Comparison of ENCODE assay signal across 8 cellular contexts in the genomic region with DNA sequence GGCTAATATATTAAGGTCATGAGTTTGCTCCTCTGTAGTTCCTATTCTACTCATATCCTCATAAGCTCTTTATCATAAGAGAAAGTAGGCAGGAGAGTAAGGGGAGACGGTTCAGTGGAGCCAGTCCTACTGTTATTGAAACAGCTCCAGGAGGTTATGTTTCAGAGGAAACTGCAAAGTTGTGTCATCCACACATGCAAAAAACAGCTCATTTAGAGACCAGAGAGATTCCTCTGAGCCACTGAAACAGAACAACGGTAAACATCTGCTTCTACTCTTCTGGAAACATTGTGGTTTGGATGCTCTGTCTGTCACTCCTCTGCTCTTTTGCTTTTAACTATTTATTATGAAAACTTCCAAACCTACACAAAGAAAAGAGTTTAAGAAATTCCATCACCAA.
DNase-seq lines count a peak whose midpoint lies in the region; ATAC-seq and TF ChIP-seq lines count a peak whose summit lies in the region.

No MANE protein-coding gene starts in this region.

- peaks cover 2% of the 10 kb centered on the region for H3K27me3 Mint-ChIP-seq in activated CD4-positive, alpha-beta memory T cell treated with anti-CD3 and anti-CD28 coated beads for 36 hours
- peaks cover 4% of the 10 kb centered on the region for H3K27me3 Mint-ChIP-seq in activated CD4-positive, alpha-beta memory T cell treated with anti-CD3 and anti-CD28 coated beads, Interleukin-2, amount 10 ng/mL, durations not matched to agents 7 days and 5 days
- H3K27me3 Mint-ChIP-seq in nephron (ENCODE audit: low read depth), result peaks cover 17% of the 10 kb centered on the region

- no peaks in the 10 kb centered on the region for H3K4me1 ChIP-seq in body of pancreas

- H3K9ac ChIP-seq in SK-N-MC (ENCODE audit: insufficient read length), result no peak overlapping the region

- DNase-seq in activated CD4-positive, alpha-beta memory T cell treated with anti-CD3 and anti-CD28 coated beads for 36 hours, result peak; percentile 42
- DNase-seq in activated CD4-positive, alpha-beta memory T cell treated with anti-CD3 and anti-CD28 coated beads, Interleukin-2, amount 10 ng/mL, durations not matched to agents 7 days and 5 days, result no peak
- DNase-seq in SK-N-MC (ENCODE audit: low read depth, low spot score) (peak; percentile 22), cortex of kidney (lab: John Stamatoyannopoulos, UW) (no peak), G401 (ENCODE audit: low spot score) (no peak), body of pancreas (no peak)

- in situ Hi-C loops in G401 (cut with HindIII; ENCODE audit: low sequenced_read_pairs), result no loop called here

- H3K4me1 Mint-ChIP-seq in activated CD4-positive, alpha-beta memory T cell treated with anti-CD3 and anti-CD28 coated beads for 36 hours (ENCODE audit: low read depth), result peaks cover 18% of the 10 kb centered on the region
- peaks cover 22% of the 10 kb centered on the region for H3K4me1 Mint-ChIP-seq in activated CD4-positive, alpha-beta memory T cell treated with anti-CD3 and anti-CD28 coated beads, Interleukin-2, amount 10 ng/mL, durations not matched to agents 7 days and 5 days
- H3K4me1 Mint-ChIP-seq in nephron, result peaks cover 33% of the 10 kb centered on the region

- TF ChIP-seq POLR2A in body of pancreas (IDR thresholded peaks at IDR 0.05), result no peak

- TF ChIP-seq CTCF in nephron (IDR thresholded peaks at IDR 0.05; ENCODE audit: unreplicated experiment in 3 of 3) (no peak), body of pancreas (IDR thresholded peaks at IDR 0.05) (no peak)

- H3K4me3 Mint-ChIP-seq in activated CD4-positive, alpha-beta memory T cell treated with anti-CD3 and anti-CD28 coated beads for 36 hours, result no peak overlapping the region
- H3K4me3 Mint-ChIP-seq in activated CD4-positive, alpha-beta memory T cell treated with anti-CD3 and anti-CD28 coated beads, Interleukin-2, amount 10 ng/mL, durations not matched to agents 7 days and 5 days, result no peak overlapping the region
- H3K4me3 Mint-ChIP-seq in nephron, result no peak overlapping the region

- no peak overlapping the region for H3K27ac Mint-ChIP-seq in activated CD4-positive, alpha-beta memory T cell treated with anti-CD3 and anti-CD28 coated beads for 36 hours
- H3K27ac Mint-ChIP-seq in activated CD4-positive, alpha-beta memory T cell treated with anti-CD3 and anti-CD28 coated beads, Interleukin-2, amount 10 ng/mL, durations not matched to agents 7 days and 5 days, result no peak overlapping the region
- peak overlapping the region; percentile 22 to 55 (median 49) for H3K27ac Mint-ChIP-seq in nephron

- no peaks in the 10 kb centered on the region for H3K36me3 ChIP-seq in SK-N-MC (ENCODE audit: insufficient read depth, low read length)
- H3K36me3 ChIP-seq in body of pancreas (replicated peaks in 1 of 2; ENCODE audit: insufficient read depth in 1 of 2, low read depth in 2 of 2), result no peaks in the 10 kb centered on the region

- H3K9me3 ChIP-seq in SK-N-MC (ENCODE audit: low read depth, low read length), result no peaks in the 10 kb centered on the region
- H3K9me3 ChIP-seq in body of pancreas, result no peaks in the 10 kb centered on the region

- H3K9me3 Mint-ChIP-seq in activated CD4-positive, alpha-beta memory T cell treated with anti-CD3 and anti-CD28 coated beads for 36 hours, result no peaks in the 10 kb centered on the region
- H3K9me3 Mint-ChIP-seq in activated CD4-positive, alpha-beta memory T cell treated with anti-CD3 and anti-CD28 coated beads, Interleukin-2, amount 10 ng/mL, durations not matched to agents 7 days and 5 days, result no peaks in the 10 kb centered on the region
- no peaks in the 10 kb centered on the region for H3K9me3 Mint-ChIP-seq in nephron

- WGBS in body of pancreas, 2 donors, result 58 to 75% methylated on average over 2 of the region's 2 CpGs

- no peaks in the 10 kb centered on the region for H3K27me3 ChIP-seq in body of pancreas

- H3K4me3 ChIP-seq in SK-N-MC (peak overlapping the region; percentile 21), body of pancreas (no peak overlapping the region)

- peak; percentile 82 for ATAC-seq in HG02840 (IDR thresholded peaks at IDR 0.05; ENCODE audit: low FRiP score, unreplicated experiment)
- no peak for ATAC-seq in body of pancreas

- H3K36me3 Mint-ChIP-seq in activated CD4-positive, alpha-beta memory T cell treated with anti-CD3 and anti-CD28 coated beads for 36 hours, result no peaks in the 10 kb centered on the region
- no peaks in the 10 kb centered on the region for H3K36me3 Mint-ChIP-seq in activated CD4-positive, alpha-beta memory T cell treated with anti-CD3 and anti-CD28 coated beads, Interleukin-2, amount 10 ng/mL, durations not matched to agents 7 days and 5 days (ENCODE audit: low read depth)
- peaks cover 3% of the 10 kb centered on the region for H3K36me3 Mint-ChIP-seq in nephron (ENCODE audit: low read depth)

- POLR2A ChIA-PET in activated CD4-positive, alpha-beta memory T cell treated with anti-CD3 and anti-CD28 coated beads for 36 hours (lab: Charles Lee), result interaction anchor here (0.6 to 1.1 kb wide), 4 partner anchors 16 to 504 kb away, joined by 3 read pairs; partner anchors contain the start of gene PPP2R5A
- POLR2A ChIA-PET in activated CD4-positive, alpha-beta memory T cell treated with anti-CD3 and anti-CD28 coated beads, Interleukin-2, amount 10 ng/mL, durations not matched to agents 7 days and 5 days (lab: Charles Lee), result no interaction called here

- H3K27ac ChIP-seq in SK-N-MC (peak overlapping the region; percentile 79), body of pancreas (no peak overlapping the region)

- intact Hi-C loops in activated CD4-positive, alpha-beta memory T cell treated with anti-CD3 and anti-CD28 coated beads for 36 hours (cut with micrococcal nuclease), result loop anchor here (1.0 to 2.0 kb wide), 4 partner anchors 15 to 76 kb away; partner anchors contain the start of gene PPP2R5A
- intact Hi-C loops in body of pancreas (cut with DNase I), result no loop called here

- CTCF ChIA-PET in activated CD4-positive, alpha-beta memory T cell treated with anti-CD3 and anti-CD28 coated beads for 36 hours (lab: Charles Lee), result interaction anchor here (0.8 kb wide), 1 partner anchor 66 kb away, joined by 4 read pairs; no protein-coding TSS in a partner anchor
- CTCF ChIA-PET in activated CD4-positive, alpha-beta memory T cell treated with anti-CD3 and anti-CD28 coated beads, Interleukin-2, amount 10 ng/mL, durations not matched to agents 7 days and 5 days (lab: Charles Lee), result interaction anchor here (0.5 kb wide), 1 partner anchor 221 kb away, joined by 4 read pairs; no protein-coding TSS in a partner anchor

Comparison
In these comparisons a context has a peak if more than half of its experiments do, and no peak if none do; other contexts are left out.
1. DNase-seq: peak in activated CD4-positive, alpha-beta memory T cell treated with anti-CD3 and anti-CD28 coated beads for 36 hours (single experiment) and SK-N-MC (single experiment); none in activated CD4-positive, alpha-beta memory T cell treated with anti-CD3 and anti-CD28 coated beads, Interleukin-2, amount 10 ng/mL, durations not matched to agents 7 days and 5 days (single experiment), cortex of kidney (single experiment), G401 (single experiment) and body of pancreas (0 of 4).
2. H3K27ac Mint-ChIP-seq: peak in nephron (3 of 3); none in activated CD4-positive, alpha-beta memory T cell treated with anti-CD3 and anti-CD28 coated beads for 36 hours (single experiment) and activated CD4-positive, alpha-beta memory T cell treated with anti-CD3 and anti-CD28 coated beads, Interleukin-2, amount 10 ng/mL, durations not matched to agents 7 days and 5 days (single experiment).